Comparison of ENCODE assay signal across 31 cellular contexts in the genomic region with DNA sequence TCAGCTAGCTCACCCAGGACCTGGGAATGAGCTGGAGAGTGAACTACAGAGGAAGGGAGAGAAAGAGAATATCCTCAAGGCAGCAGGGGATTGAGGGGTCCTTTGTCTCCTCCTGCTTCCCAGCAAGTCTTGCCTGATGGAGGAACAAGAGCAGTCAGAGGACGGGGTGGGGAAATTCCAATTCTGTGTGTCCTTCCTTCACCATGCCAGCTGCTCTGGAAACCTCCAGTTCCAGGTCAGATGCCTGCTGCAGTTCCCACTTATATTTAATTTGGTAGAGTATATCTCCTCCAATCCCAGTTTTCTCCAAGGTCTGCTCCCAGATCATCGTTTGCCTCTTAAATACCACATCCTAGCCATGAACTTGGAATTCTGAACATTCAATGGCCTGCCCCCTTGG. TPM values are rescaled to one million over a fixed set of nuclear protein-coding genes. Genes with fewer than 3 reads are reported as not detected.
"Had no signal": no experiment of that assay in that cellular context is flagged by ENCODE, and none has a peak within 500 bp of the region (broad histone marks: within the 10 kb centered on the region; RNA-seq: fewer than 3 reads in every experiment).

No MANE protein-coding gene starts in this region.

- H3K27me3 ChIP-seq: body of pancreas had no signal

- H3K4me1 ChIP-seq: body of pancreas, esophagus muscularis mucosa, foreskin keratinocyte, gastroesophageal sphincter had no signal

- H3K27ac ChIP-seq: body of pancreas, esophagus muscularis mucosa, foreskin keratinocyte, gastroesophageal sphincter, WERI-Rb-1 had no signal

- H3K4me3 ChIP-seq: body of pancreas, esophagus muscularis mucosa, gastroesophageal sphincter had no signal

- H3K36me3 ChIP-seq: esophagus muscularis mucosa, gastroesophageal sphincter, WERI-Rb-1 had no signal

- DNase-seq: activated B cell treated with CpG ODN at 0.5 μM for 24 hours; activated CD4-positive, alpha-beta T cell treated with anti-CD3 and anti-CD28 coated beads for 48 hours; activated CD4-positive, alpha-beta T cell treated with anti-CD3 and anti-CD28 coated beads, Interleukin-2, amount 50 U/mL, for 1 hour; activated CD4-positive, alpha-beta T cell treated with anti-CD3 and anti-CD28 coated beads, Interleukin-2, amount 50 U/mL, for 48 hours; activated CD8-positive, alpha-beta memory T cell treated with anti-CD3 and anti-CD28 coated beads for 24 hours; activated CD8-positive, alpha-beta T cell treated with anti-CD3 and anti-CD28 coated beads for 36 hours; activated effector memory CD4-positive, alpha-beta T cell treated with Interleukin-2 at 50 U/mL for 16 hours; activated gamma-delta T cell treated with Interleukin-2 at 50 U/mL for 16 hours; activated naive CD4-positive, alpha-beta T cell treated with anti-CD3 and anti-CD28 coated beads, Interleukin-2, amount 50 U/mL, for 16 hours; activated naive CD4-positive, alpha-beta T cell treated with Interleukin-2 at 50 U/mL for 16 hours; activated T-cell treated with anti-CD3 and anti-CD28 coated beads, Interleukin-2, amount 50 U/mL, for 4 hours; amniotic stem cell; anterior cingulate cortex; body of pancreas; caudate nucleus; cortex of kidney; dermis blood vessel endothelial cell; effector CD4-positive, alpha-beta T cell; effector memory CD8-positive, alpha-beta T cell; erythroblast; foreskin keratinocyte; T-helper 1 cell; T-helper 17 cell; T1000; WERI-Rb-1 had no signal

- ATAC-seq: activated CD4-positive, CD25-positive, alpha-beta regulatory T cell treated with anti-CD3 and anti-CD28 coated beads, Interleukin-2, amount 50 U/mL, for 24 hours; activated CD8-positive, alpha-beta T cell treated with anti-CD3 and anti-CD28 coated beads for 36 hours; activated T-cell treated with anti-CD3 and anti-CD28 coated beads, Interleukin-2, amount 50 U/mL, for 4 hours; activated T-helper 17 cell treated with anti-CD3 and anti-CD28 coated beads, Interleukin-2, amount 50 U/mL, for 72 hours; body of pancreas; effector memory CD8-positive, alpha-beta T cell; foreskin keratinocyte; gastroesophageal sphincter; T-helper 17 cell had no signal

- H3K9me3 ChIP-seq: body of pancreas, esophagus muscularis mucosa, gastroesophageal sphincter had no signal

RNA-seq across cellular contexts. Expression of a gene that starts 21.4 kb away (rescaled TPM):
- total RNA-seq: activated B cell treated with CpG ODN at 0.5 μM for 24 hours; activated CD8-positive, alpha-beta T cell treated with anti-CD3 and anti-CD28 coated beads for 36 hours; activated T-cell treated with anti-CD3 and anti-CD28 coated beads, Interleukin-2, amount 50 U/mL, for 4 hours; activated T-helper 17 cell treated with anti-CD3 and anti-CD28 coated beads, Interleukin-2, amount 50 U/mL, for 72 hours; chondrocyte; dermis blood vessel endothelial cell; esophagus muscularis mucosa; foreskin keratinocyte; glomerular endothelial cell; T-helper 17 cell had no signal
- polyA plus RNA-seq: foreskin keratinocyte had no signal
